Comparison of ENCODE assay signal across 1 cellular context in the genomic region with DNA sequence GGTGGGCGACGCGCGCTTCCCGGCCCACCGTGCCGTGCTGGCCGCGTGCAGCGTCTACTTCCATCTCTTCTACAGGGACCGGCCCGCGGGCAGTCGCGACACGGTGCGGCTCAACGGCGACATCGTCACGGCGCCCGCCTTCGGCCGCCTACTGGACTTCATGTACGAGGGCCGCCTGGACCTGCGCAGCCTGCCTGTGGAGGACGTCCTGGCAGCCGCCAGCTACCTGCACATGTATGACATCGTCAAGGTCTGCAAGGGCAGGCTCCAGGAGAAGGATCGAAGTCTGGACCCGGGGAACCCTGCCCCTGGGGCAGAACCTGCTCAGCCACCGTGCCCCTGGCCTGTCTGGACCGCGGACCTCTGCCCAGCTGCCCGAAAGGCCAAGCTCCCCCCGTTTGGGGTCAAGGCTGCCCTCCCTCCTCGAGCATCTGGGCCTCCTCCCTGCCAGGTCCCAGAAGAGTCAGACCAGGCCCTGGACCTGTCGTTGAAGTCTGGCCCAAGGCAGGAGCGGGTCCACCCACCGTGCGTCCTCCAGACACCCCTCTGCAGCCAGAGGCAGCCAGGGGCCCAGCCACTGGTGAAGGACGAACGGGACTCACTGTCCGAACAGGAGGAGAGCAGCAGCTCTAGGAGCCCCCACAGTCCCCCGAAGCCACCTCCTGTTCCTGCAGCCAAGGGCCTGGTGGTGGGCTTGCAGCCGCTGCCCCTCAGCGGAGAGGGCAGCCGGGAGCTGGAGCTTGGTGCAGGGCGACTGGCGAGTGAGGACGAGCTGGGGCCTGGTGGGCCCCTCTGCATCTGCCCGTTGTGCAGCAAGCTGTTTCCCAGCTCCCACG.
TF ChIP-seq lines count a peak whose summit lies in the region.

No MANE protein-coding gene starts in this region.

TF ChIP-seq in HepG2, 621 proteins besides CTCF, POLR2A, EP300 and RAD21 (continued from another document and continues in another):
- TF ChIP-seq, protein P1, sequence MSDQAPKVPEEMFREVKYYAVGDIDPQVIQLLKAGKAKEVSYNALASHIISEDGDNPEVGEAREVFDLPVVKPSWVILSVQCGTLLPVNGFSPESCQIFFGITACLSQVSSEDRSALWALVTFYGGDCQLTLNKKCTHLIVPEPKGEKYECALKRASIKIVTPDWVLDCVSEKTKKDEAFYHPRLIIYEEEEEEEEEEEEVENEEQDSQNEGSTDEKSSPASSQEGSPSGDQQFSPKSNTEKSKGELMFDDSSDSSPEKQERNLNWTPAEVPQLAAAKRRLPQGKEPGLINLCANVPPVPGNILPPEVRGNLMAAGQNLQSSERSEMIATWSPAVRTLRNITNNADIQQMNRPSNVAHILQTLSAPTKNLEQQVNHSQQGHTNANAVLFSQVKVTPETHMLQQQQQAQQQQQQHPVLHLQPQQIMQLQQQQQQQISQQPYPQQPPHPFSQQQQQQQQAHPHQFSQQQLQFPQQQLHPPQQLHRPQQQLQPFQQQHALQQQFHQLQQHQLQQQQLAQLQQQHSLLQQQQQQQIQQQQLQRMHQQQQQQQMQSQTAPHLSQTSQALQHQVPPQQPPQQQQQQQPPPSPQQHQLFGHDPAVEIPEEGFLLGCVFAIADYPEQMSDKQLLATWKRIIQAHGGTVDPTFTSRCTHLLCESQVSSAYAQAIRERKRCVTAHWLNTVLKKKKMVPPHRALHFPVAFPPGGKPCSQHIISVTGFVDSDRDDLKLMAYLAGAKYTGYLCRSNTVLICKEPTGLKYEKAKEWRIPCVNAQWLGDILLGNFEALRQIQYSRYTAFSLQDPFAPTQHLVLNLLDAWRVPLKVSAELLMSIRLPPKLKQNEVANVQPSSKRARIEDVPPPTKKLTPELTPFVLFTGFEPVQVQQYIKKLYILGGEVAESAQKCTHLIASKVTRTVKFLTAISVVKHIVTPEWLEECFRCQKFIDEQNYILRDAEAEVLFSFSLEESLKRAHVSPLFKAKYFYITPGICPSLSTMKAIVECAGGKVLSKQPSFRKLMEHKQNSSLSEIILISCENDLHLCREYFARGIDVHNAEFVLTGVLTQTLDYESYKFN (CRISPR knock-in tag; conservative IDR thresholded peaks at IDR 0.05), result peak; percentile 22; the same call in 1 of the 2 replicates
- TF ChIP-seq ZNF350 (CRISPR knock-in tag; IDR thresholded peaks at IDR 0.05; ENCODE audit: borderline replicate concordance, low read depth) (0 out of 2 replicates have a peak, but pooled peaks have one; percentile 31), MAFG (CRISPR knock-in tag; IDR thresholded peaks at IDR 0.05) (no peak), ATAD3A (CRISPR knock-in tag; IDR thresholded peaks at IDR 0.05) (no peak), ZFX (CRISPR knock-in tag; IDR thresholded peaks at IDR 0.05; ENCODE audit: low read depth) (no peak; the same call in 1 of the 2 replicates), NCOA5 (CRISPR knock-in tag; IDR thresholded peaks at IDR 0.05) (no peak), ZNF232 (CRISPR knock-in tag; IDR thresholded peaks at IDR 0.05; ENCODE audit: borderline replicate concordance) (no peak), ATF7 (IDR thresholded peaks at IDR 0.05) (no peak), ATF7 (CRISPR knock-in tag; IDR thresholded peaks at IDR 0.05) (no peak), SP5 (CRISPR knock-in tag; IDR thresholded peaks at IDR 0.05; ENCODE audit: borderline replicate concordance, low read depth) (no peak), TSC22D2 (CRISPR knock-in tag; IDR thresholded peaks at IDR 0.05; ENCODE audit: borderline replicate concordance) (no peak), ZC3H13 (CRISPR knock-in tag; IDR thresholded peaks at IDR 0.05) (peak; percentile 69; the same call in 1 of the 2 replicates), ZNF766 (CRISPR knock-in tag; IDR thresholded peaks at IDR 0.05; ENCODE audit: borderline replicate concordance) (no peak), KDM2A (CRISPR knock-in tag; IDR thresholded peaks at IDR 0.05; ENCODE audit: borderline replicate concordance, low read depth) (no peak; the same call in 1 of the 2 replicates), ETV5 (CRISPR knock-in tag; IDR thresholded peaks at IDR 0.05; ENCODE audit: borderline replicate concordance) (no peak), ZNF331 (CRISPR knock-in tag; IDR thresholded peaks at IDR 0.05) (no peak), MATR3 (CRISPR knock-in tag; IDR thresholded peaks at IDR 0.05) (no peak), TCF12 (IDR thresholded peaks at IDR 0.05) (no peak), TCF12 (CRISPR knock-in tag; IDR thresholded peaks at IDR 0.05) (no peak), ZFP41 (CRISPR knock-in tag; IDR thresholded peaks at IDR 0.05; ENCODE audit: borderline replicate concordance) (0 out of 2 replicates have a peak, but pooled peaks have one; percentile 44), PHF20 (CRISPR knock-in tag; IDR thresholded peaks at IDR 0.05) (0 out of 2 replicates have a peak, but pooled peaks have one; percentile 35), TBX2 (CRISPR knock-in tag; IDR thresholded peaks at IDR 0.05; ENCODE audit: borderline replicate concordance) (no peak), PITX1 (CRISPR knock-in tag; IDR thresholded peaks at IDR 0.05) (no peak; the same call in 1 of the 2 replicates)
- TF ChIP-seq, protein P2, sequence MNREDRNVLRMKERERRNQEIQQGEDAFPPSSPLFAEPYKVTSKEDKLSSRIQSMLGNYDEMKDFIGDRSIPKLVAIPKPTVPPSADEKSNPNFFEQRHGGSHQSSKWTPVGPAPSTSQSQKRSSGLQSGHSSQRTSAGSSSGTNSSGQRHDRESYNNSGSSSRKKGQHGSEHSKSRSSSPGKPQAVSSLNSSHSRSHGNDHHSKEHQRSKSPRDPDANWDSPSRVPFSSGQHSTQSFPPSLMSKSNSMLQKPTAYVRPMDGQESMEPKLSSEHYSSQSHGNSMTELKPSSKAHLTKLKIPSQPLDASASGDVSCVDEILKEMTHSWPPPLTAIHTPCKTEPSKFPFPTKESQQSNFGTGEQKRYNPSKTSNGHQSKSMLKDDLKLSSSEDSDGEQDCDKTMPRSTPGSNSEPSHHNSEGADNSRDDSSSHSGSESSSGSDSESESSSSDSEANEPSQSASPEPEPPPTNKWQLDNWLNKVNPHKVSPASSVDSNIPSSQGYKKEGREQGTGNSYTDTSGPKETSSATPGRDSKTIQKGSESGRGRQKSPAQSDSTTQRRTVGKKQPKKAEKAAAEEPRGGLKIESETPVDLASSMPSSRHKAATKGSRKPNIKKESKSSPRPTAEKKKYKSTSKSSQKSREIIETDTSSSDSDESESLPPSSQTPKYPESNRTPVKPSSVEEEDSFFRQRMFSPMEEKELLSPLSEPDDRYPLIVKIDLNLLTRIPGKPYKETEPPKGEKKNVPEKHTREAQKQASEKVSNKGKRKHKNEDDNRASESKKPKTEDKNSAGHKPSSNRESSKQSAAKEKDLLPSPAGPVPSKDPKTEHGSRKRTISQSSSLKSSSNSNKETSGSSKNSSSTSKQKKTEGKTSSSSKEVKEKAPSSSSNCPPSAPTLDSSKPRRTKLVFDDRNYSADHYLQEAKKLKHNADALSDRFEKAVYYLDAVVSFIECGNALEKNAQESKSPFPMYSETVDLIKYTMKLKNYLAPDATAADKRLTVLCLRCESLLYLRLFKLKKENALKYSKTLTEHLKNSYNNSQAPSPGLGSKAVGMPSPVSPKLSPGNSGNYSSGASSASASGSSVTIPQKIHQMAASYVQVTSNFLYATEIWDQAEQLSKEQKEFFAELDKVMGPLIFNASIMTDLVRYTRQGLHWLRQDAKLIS (CRISPR knock-in tag; IDR thresholded peaks at IDR 0.05), result no peak
- TF ChIP-seq, protein P3, sequence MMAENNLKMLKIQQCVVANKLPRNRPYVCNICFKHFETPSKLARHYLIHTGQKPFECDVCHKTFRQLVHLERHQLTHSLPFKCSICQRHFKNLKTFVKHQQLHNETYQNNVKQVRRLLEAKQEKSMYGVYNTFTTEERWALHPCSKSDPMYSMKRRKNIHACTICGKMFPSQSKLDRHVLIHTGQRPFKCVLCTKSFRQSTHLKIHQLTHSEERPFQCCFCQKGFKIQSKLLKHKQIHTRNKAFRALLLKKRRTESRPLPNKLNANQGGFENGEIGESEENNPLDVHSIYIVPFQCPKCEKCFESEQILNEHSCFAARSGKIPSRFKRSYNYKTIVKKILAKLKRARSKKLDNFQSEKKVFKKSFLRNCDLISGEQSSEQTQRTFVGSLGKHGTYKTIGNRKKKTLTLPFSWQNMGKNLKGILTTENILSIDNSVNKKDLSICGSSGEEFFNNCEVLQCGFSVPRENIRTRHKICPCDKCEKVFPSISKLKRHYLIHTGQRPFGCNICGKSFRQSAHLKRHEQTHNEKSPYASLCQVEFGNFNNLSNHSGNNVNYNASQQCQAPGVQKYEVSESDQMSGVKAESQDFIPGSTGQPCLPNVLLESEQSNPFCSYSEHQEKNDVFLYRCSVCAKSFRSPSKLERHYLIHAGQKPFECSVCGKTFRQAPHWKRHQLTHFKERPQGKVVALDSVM (CRISPR knock-in tag; IDR thresholded peaks at IDR 0.05), result no peak
- TF ChIP-seq, protein P4, sequence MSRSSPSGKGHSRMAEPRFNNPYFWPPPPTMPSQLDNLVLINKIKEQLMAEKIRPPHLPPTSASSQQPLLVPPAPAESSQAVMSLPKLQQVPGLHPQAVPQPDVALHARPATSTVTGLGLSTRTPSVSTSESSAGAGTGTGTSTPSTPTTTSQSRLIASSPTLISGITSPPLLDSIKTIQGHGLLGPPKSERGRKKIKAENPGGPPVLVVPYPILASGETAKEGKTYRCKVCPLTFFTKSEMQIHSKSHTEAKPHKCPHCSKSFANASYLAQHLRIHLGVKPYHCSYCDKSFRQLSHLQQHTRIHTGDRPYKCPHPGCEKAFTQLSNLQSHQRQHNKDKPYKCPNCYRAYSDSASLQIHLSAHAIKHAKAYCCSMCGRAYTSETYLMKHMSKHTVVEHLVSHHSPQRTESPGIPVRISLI (CRISPR knock-in tag; IDR thresholded peaks at IDR 0.05; ENCODE audit: borderline replicate concordance), result no peak
- TF ChIP-seq, protein P5, sequence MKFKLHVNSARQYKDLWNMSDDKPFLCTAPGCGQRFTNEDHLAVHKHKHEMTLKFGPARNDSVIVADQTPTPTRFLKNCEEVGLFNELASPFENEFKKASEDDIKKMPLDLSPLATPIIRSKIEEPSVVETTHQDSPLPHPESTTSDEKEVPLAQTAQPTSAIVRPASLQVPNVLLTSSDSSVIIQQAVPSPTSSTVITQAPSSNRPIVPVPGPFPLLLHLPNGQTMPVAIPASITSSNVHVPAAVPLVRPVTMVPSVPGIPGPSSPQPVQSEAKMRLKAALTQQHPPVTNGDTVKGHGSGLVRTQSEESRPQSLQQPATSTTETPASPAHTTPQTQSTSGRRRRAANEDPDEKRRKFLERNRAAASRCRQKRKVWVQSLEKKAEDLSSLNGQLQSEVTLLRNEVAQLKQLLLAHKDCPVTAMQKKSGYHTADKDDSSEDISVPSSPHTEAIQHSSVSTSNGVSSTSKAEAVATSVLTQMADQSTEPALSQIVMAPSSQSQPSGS (CRISPR knock-in tag; IDR thresholded peaks at IDR 0.05), result 0 out of 2 replicates have a peak, but pooled peaks have one; percentile 16
- TF ChIP-seq, protein P6, sequence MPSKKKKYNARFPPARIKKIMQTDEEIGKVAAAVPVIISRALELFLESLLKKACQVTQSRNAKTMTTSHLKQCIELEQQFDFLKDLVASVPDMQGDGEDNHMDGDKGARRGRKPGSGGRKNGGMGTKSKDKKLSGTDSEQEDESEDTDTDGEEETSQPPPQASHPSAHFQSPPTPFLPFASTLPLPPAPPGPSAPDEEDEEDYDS (CRISPR knock-in tag; IDR thresholded peaks at IDR 0.05), result no peak
- TF ChIP-seq, protein P7, sequence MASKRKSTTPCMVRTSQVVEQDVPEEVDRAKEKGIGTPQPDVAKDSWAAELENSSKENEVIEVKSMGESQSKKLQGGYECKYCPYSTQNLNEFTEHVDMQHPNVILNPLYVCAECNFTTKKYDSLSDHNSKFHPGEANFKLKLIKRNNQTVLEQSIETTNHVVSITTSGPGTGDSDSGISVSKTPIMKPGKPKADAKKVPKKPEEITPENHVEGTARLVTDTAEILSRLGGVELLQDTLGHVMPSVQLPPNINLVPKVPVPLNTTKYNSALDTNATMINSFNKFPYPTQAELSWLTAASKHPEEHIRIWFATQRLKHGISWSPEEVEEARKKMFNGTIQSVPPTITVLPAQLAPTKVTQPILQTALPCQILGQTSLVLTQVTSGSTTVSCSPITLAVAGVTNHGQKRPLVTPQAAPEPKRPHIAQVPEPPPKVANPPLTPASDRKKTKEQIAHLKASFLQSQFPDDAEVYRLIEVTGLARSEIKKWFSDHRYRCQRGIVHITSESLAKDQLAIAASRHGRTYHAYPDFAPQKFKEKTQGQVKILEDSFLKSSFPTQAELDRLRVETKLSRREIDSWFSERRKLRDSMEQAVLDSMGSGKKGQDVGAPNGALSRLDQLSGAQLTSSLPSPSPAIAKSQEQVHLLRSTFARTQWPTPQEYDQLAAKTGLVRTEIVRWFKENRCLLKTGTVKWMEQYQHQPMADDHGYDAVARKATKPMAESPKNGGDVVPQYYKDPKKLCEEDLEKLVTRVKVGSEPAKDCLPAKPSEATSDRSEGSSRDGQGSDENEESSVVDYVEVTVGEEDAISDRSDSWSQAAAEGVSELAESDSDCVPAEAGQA (IDR thresholded peaks at IDR 0.05; ENCODE audit: low read depth), result no peak
- TF ChIP-seq, protein P7 (CRISPR knock-in tag; IDR thresholded peaks at IDR 0.05; ENCODE audit: borderline replicate concordance), result no peak
- TF ChIP-seq, protein P8, sequence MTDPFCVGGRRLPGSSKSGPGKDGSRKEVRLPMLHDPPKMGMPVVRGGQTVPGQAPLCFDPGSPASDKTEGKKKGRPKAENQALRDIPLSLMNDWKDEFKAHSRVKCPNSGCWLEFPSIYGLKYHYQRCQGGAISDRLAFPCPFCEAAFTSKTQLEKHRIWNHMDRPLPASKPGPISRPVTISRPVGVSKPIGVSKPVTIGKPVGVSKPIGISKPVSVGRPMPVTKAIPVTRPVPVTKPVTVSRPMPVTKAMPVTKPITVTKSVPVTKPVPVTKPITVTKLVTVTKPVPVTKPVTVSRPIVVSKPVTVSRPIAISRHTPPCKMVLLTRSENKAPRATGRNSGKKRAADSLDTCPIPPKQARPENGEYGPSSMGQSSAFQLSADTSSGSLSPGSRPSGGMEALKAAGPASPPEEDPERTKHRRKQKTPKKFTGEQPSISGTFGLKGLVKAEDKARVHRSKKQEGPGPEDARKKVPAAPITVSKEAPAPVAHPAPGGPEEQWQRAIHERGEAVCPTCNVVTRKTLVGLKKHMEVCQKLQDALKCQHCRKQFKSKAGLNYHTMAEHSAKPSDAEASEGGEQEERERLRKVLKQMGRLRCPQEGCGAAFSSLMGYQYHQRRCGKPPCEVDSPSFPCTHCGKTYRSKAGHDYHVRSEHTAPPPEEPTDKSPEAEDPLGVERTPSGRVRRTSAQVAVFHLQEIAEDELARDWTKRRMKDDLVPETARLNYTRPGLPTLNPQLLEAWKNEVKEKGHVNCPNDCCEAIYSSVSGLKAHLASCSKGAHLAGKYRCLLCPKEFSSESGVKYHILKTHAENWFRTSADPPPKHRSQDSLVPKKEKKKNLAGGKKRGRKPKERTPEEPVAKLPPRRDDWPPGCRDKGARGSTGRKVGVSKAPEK (CRISPR knock-in tag; IDR thresholded peaks at IDR 0.05; ENCODE audit: borderline replicate concordance), result no peak
